1 cellular context compared by ENCODE assay signal in the genomic region with DNA sequence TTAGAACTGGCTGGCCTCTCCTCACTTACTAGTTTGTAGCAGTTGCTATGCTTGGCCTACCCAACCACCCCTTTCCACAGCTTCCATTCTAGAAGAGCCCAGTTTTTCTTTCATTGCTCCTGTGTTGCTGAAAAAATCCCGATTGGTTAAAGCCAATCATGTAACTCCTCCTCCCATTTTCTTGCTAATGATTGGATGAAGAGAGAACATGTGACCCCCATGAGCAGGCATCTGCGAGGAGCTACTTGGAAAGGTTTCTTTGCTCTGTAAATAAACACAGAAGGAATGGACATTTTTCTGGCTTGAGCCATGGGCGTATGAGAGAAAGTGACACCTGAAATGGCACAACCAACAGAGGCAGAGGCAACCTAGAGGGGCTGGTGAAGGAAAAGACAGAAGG.
TF ChIP-seq lines count a peak whose summit lies in the region.

No MANE protein-coding gene starts in this region.

TF ChIP-seq in H1, 55 proteins besides CTCF, POLR2A, EP300 and RAD21 (continued from another document):
- TF ChIP-seq RNF2 (IDR thresholded peaks at IDR 0.05; ENCODE audit: borderline replicate concordance, low read depth, low read length, missing control alignments, poor library complexity, severe bottlenecking) (no peak), RFX5 (IDR thresholded peaks at IDR 0.05; ENCODE audit: borderline replicate concordance, low read depth, low read length) (no peak)
